9 cellular contexts compared by ENCODE assay signal in genomic region chr12:132414634-132415340, GRCh38.
A peak's percentile ranks its signal among the peaks of the same experiment; 100 is the strongest.
DNase-seq lines count a peak whose midpoint lies in the region; ATAC-seq and TF ChIP-seq lines count a peak whose summit lies in the region.
"Had no signal": no experiment of that assay in that cellular context is flagged by ENCODE, and none has a peak within 500 bp of the region (broad histone marks: within the 10 kb centered on the region; RNA-seq: fewer than 3 reads in every experiment).

No MANE protein-coding gene starts in this region.

- DNase-seq in COR-L47 (lab: John Stamatoyannopoulos, UW) (peak; percentile 76), OCI-M1 (lab: John Stamatoyannopoulos, UW) (peak; percentile 86), fibroblast of lung (ENCODE audit: low read depth in 2 of 2) (peak; percentile 51 to 72), neural progenitor cell (ENCODE audit: low spot score) (peak; percentile 91)
- peak; percentile 78 for DNase-seq in activated T-cell treated with anti-CD3 and anti-CD28 coated beads, Interleukin-2, amount 50 U/mL, for 1 hour
- DNase-seq in stimulated activated naive CD8-positive, alpha-beta T cell treated with anti-CD3 and anti-CD28 coated beads, Interleukin-15, amount 100 ng/mL, for 72 hours, result peak; percentile 72 to 77

- no peak overlapping the region for H3K4me3 ChIP-seq in fibroblast of lung (replicated peaks in 1 of 4; ENCODE audit: control extremely low read depth in 1 of 4, insufficient read depth in 1 of 4, low read depth in 3 of 4, low read length in 4 of 4)
- no peak overlapping the region for H3K4me3 ChIP-seq in neural progenitor cell

- H3K9me3 ChIP-seq in fibroblast of lung (ENCODE audit: control insufficient read depth, insufficient read depth, low read depth, low read length) (no peaks in the 10 kb centered on the region), neural progenitor cell (ENCODE audit: low read depth) (no peaks in the 10 kb centered on the region)

- H3K4me1 Mint-ChIP-seq in IgD-negative memory B cell, result peaks cover 0 to 4% (median 2%) of the 10 kb centered on the region in 3 donors
- peaks cover 18% of the 10 kb centered on the region for H3K4me1 Mint-ChIP-seq in neural progenitor cell
- peaks cover 8% of the 10 kb centered on the region for H3K4me1 Mint-ChIP-seq in stimulated activated naive CD8-positive, alpha-beta T cell treated with anti-CD3 and anti-CD28 coated beads, Interleukin-15, amount 100 ng/mL, for 72 hours

- peak; percentile 82 to 89 for TF ChIP-seq CTCF in fibroblast of lung (conservative IDR thresholded peaks at IDR 0.05 in 1 of 2, IDR thresholded peaks at IDR 0.05 in 1 of 2; ENCODE audit: low read depth in 1 of 2, low read length in 2 of 2)
- peak; percentile 90 for TF ChIP-seq CTCF in neural progenitor cell (IDR thresholded peaks at IDR 0.05)

- no peaks in the 10 kb centered on the region for H3K79me2 ChIP-seq in fibroblast of lung (ENCODE audit: control insufficient read depth, insufficient read depth, low read length)
- H3K79me2 ChIP-seq in neural progenitor cell (ENCODE audit: low read depth), result no peaks in the 10 kb centered on the region

- H3K4me3 Mint-ChIP-seq in IgD-negative memory B cell (peak overlapping the region in 3 of 4 donors; percentile 35 to 73 (median 48)), neural progenitor cell (no peak overlapping the region)
- H3K4me3 Mint-ChIP-seq in stimulated activated naive CD8-positive, alpha-beta T cell treated with anti-CD3 and anti-CD28 coated beads, Interleukin-15, amount 100 ng/mL, for 72 hours, result no peak overlapping the region
- H3K4me3 Mint-ChIP-seq: activated naive CD8-positive, alpha-beta T cell had no signal

- H2AFZ ChIP-seq in fibroblast of lung (ENCODE audit: low read length) (no peak overlapping the region), neural progenitor cell (replicated peaks) (no peak overlapping the region)

- H3K27ac ChIP-seq in fibroblast of lung (ENCODE audit: insufficient read depth, low read length) (no peak overlapping the region), neural progenitor cell (no peak overlapping the region)

- H3K27me3 Mint-ChIP-seq in IgD-negative memory B cell (peaks cover 2% of the 10 kb centered on the region), neural progenitor cell (ENCODE audit: insufficient read depth, low read depth) (peaks cover 31% of the 10 kb centered on the region)
- H3K27me3 Mint-ChIP-seq in stimulated activated naive CD8-positive, alpha-beta T cell treated with anti-CD3 and anti-CD28 coated beads, Interleukin-15, amount 100 ng/mL, for 72 hours, result no peaks in the 10 kb centered on the region
- H3K27me3 Mint-ChIP-seq: activated naive CD8-positive, alpha-beta T cell had no signal

- peaks cover 5% of the 10 kb centered on the region for H3K27me3 ChIP-seq in fibroblast of lung (ENCODE audit: control insufficient read depth, insufficient read depth, low read length)
- peaks cover 57% of the 10 kb centered on the region for H3K27me3 ChIP-seq in neural progenitor cell

- H4K20me1 ChIP-seq in fibroblast of lung (ENCODE audit: control insufficient read depth, extremely low read depth, insufficient read depth, low read length) (no peaks in the 10 kb centered on the region), neural progenitor cell (ENCODE audit: low read depth) (peaks cover 7% of the 10 kb centered on the region)

- ATAC-seq in GM19467 (IDR thresholded peaks at IDR 0.05; ENCODE audit: unreplicated experiment), result peak; percentile 76
- peak; percentile 84 for ATAC-seq in stimulated activated naive CD8-positive, alpha-beta T cell treated with anti-CD3 and anti-CD28 coated beads, Interleukin-15, amount 100 ng/mL, for 72 hours

- no peaks in the 10 kb centered on the region for H3K4me1 ChIP-seq in fibroblast of lung (ENCODE audit: control insufficient read depth, extremely low read depth, insufficient read depth, low read length)
- H3K4me1 ChIP-seq in neural progenitor cell, result peaks cover 10% of the 10 kb centered on the region

- H3F3A ChIP-seq in neural progenitor cell (ENCODE audit: low read depth), result peaks cover 5% of the 10 kb centered on the region

- H3K36me3 ChIP-seq in fibroblast of lung (ENCODE audit: control insufficient read depth, insufficient read depth, low read length) (no peaks in the 10 kb centered on the region), neural progenitor cell (no peaks in the 10 kb centered on the region)

- H3K9ac ChIP-seq in fibroblast of lung (ENCODE audit: insufficient read depth, low read length), result no peak overlapping the region
- H3K9ac ChIP-seq in neural progenitor cell, result no peak overlapping the region

- no peak overlapping the region for H3K4me2 ChIP-seq in fibroblast of lung (ENCODE audit: extremely low read depth, insufficient read depth, low read length)
- H3K4me2 ChIP-seq in neural progenitor cell, result no peak overlapping the region

- H3K27ac Mint-ChIP-seq in IgD-negative memory B cell (no peak overlapping the region), neural progenitor cell (no peak overlapping the region)
- H3K27ac Mint-ChIP-seq in stimulated activated naive CD8-positive, alpha-beta T cell treated with anti-CD3 and anti-CD28 coated beads, Interleukin-15, amount 100 ng/mL, for 72 hours, result no peak overlapping the region
- H3K27ac Mint-ChIP-seq: activated naive CD8-positive, alpha-beta T cell had no signal

- H3K9me3 Mint-ChIP-seq in IgD-negative memory B cell (no peaks in the 10 kb centered on the region), neural progenitor cell (peaks cover 5% of the 10 kb centered on the region)
- H3K9me3 Mint-ChIP-seq in stimulated activated naive CD8-positive, alpha-beta T cell treated with anti-CD3 and anti-CD28 coated beads, Interleukin-15, amount 100 ng/mL, for 72 hours, result no peaks in the 10 kb centered on the region

- H3K36me3 Mint-ChIP-seq in IgD-negative memory B cell (no peaks in the 10 kb centered on the region), neural progenitor cell (no peaks in the 10 kb centered on the region)
- H3K36me3 Mint-ChIP-seq: activated naive CD8-positive, alpha-beta T cell had no signal

Comparison
In these comparisons a context has a peak if more than half of its experiments do, and no peak if none do; other contexts are left out.
1. H3K4me3 Mint-ChIP-seq: peak in IgD-negative memory B cell (3 of 4); none in neural progenitor cell (single experiment) and stimulated activated naive CD8-positive, alpha-beta T cell treated with anti-CD3 and anti-CD28 coated beads, Interleukin-15, amount 100 ng/mL, for 72 hours (0 of 2).
2. Peak in every context shown above with its lines, with median percentiles within 50 percentile points of each other: DNase-seq.